ENCODE assay signal across 25 cellular contexts in the genomic region with DNA sequence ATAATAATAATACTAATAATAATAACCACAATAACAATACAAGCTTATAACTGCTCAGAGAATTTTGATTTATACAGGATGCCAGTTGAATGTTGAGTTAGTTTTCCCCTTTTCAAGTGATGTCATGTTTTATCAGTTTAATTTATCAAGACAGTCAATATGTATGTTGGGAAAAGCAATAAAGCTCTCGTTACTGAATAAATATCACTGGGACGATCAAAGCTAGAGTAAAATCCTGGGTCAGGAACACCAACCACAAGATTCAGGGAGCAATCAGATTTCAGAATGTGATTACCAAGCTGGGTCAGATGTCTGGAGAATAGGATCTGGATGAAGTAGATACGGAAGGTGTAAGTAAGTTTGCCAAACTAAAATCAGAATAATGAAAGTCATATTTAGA.
"Had no signal": no experiment of that assay in that cellular context is flagged by ENCODE, and none has a peak within 500 bp of the region (broad histone marks: within the 10 kb centered on the region; RNA-seq: fewer than 3 reads in every experiment).

No MANE protein-coding gene starts in this region.

- ATAC-seq: activated T-cell treated with anti-CD3 and anti-CD28 coated beads, Interleukin-2, amount 50 U/mL, for 72 hours; gastroesophageal sphincter; left lobe of liver; natural killer cell had no signal

- DNase-seq: activated CD4-positive, alpha-beta memory T cell treated with anti-CD3 and anti-CD28 coated beads for 36 hours; activated CD4-positive, alpha-beta T cell treated with anti-CD3 and anti-CD28 coated beads for 4 hours; activated CD4-positive, CD25-positive, alpha-beta regulatory T cell; activated effector memory CD4-positive, alpha-beta T cell treated with Interleukin-2 at 50 U/mL for 16 hours; activated naive CD4-positive, alpha-beta T cell treated with anti-CD3 and anti-CD28 coated beads for 36 hours; activated naive CD8-positive, alpha-beta T cell treated with anti-CD3 and anti-CD28 coated beads, Interleukin-2, amount 10 ng/mL, durations not matched to agents 7 days and 5 days; activated T-cell treated with anti-CD3 and anti-CD28 coated beads, Interleukin-2, amount 50 U/mL, for 72 hours; amniotic stem cell; head of caudate nucleus; islet precursor cell; natural killer cell; stimulated activated CD4-positive, alpha-beta T cell treated with anti-CD3 and anti-CD28 coated beads, Interleukin-4, amount 100 ng/mL, for 1 hour; stimulated activated naive CD4-positive, alpha-beta T cell; testis; uterus had no signal

- H3K27ac ChIP-seq: breast epithelium, epithelial cell of prostate, gastroesophageal sphincter, spleen, testis, uterus had no signal

- FAIRE-seq: colon, TTC549 had no signal

- H3K27me3 ChIP-seq: breast epithelium, gastroesophageal sphincter, spleen, testis, uterus had no signal

- H3K4me3 Mint-ChIP-seq: activated CD4-positive, alpha-beta memory T cell treated with anti-CD3 and anti-CD28 coated beads for 36 hours; activated naive CD4-positive, alpha-beta T cell treated with anti-CD3 and anti-CD28 coated beads for 36 hours; activated naive CD8-positive, alpha-beta T cell treated with anti-CD3 and anti-CD28 coated beads, Interleukin-2, amount 10 ng/mL, durations not matched to agents 7 days and 5 days; activated T-cell treated with anti-CD3 and anti-CD28 coated beads, Interleukin-2, amount 50 U/mL, for 72 hours; central memory CD8-positive, alpha-beta T cell; natural killer cell; T-helper 2 cell treated with Interferon-gamma antibody and Interleukin-4, amounts not matched to agents 5 μg/mL and 100 μg/mL, for 36 hours had no signal

- H3K36me3 Mint-ChIP-seq: activated CD4-positive, alpha-beta memory T cell treated with anti-CD3 and anti-CD28 coated beads for 36 hours; activated naive CD8-positive, alpha-beta T cell treated with anti-CD3 and anti-CD28 coated beads, Interleukin-2, amount 10 ng/mL, durations not matched to agents 7 days and 5 days; natural killer cell had no signal

- H3K9me3 ChIP-seq: breast epithelium, gastroesophageal sphincter, spleen, testis, uterus had no signal

- H3K9me3 Mint-ChIP-seq: activated naive CD4-positive, alpha-beta T cell treated with anti-CD3 and anti-CD28 coated beads for 36 hours had no signal

- H3K4me3 ChIP-seq: breast epithelium, gastroesophageal sphincter, spleen, testis, uterus had no signal

- H3K36me3 ChIP-seq: breast epithelium, gastroesophageal sphincter, spleen, uterus had no signal

- H3K4me1 ChIP-seq: breast epithelium, gastroesophageal sphincter, spleen, testis, uterus had no signal

- H3K27me3 Mint-ChIP-seq: activated CD4-positive, alpha-beta memory T cell treated with anti-CD3 and anti-CD28 coated beads for 36 hours; activated naive CD8-positive, alpha-beta T cell treated with anti-CD3 and anti-CD28 coated beads, Interleukin-2, amount 10 ng/mL, durations not matched to agents 7 days and 5 days; central memory CD8-positive, alpha-beta T cell; progenitor cell of endocrine pancreas had no signal

- H3K4me1 Mint-ChIP-seq: activated naive CD8-positive, alpha-beta T cell treated with anti-CD3 and anti-CD28 coated beads, Interleukin-2, amount 10 ng/mL, durations not matched to agents 7 days and 5 days; central memory CD8-positive, alpha-beta T cell; natural killer cell had no signal

- H3K27ac Mint-ChIP-seq: activated CD4-positive, alpha-beta memory T cell treated with anti-CD3 and anti-CD28 coated beads for 36 hours; activated naive CD4-positive, alpha-beta T cell treated with anti-CD3 and anti-CD28 coated beads for 36 hours; activated naive CD8-positive, alpha-beta T cell treated with anti-CD3 and anti-CD28 coated beads, Interleukin-2, amount 10 ng/mL, durations not matched to agents 7 days and 5 days; activated T-cell treated with anti-CD3 and anti-CD28 coated beads, Interleukin-2, amount 50 U/mL, for 72 hours; natural killer cell; progenitor cell of endocrine pancreas; T-helper 2 cell treated with Interferon-gamma antibody and Interleukin-4, amounts not matched to agents 5 μg/mL and 100 μg/mL, for 36 hours had no signal
